Comparison of ENCODE assay signal across 1 cellular context in the genomic region with DNA sequence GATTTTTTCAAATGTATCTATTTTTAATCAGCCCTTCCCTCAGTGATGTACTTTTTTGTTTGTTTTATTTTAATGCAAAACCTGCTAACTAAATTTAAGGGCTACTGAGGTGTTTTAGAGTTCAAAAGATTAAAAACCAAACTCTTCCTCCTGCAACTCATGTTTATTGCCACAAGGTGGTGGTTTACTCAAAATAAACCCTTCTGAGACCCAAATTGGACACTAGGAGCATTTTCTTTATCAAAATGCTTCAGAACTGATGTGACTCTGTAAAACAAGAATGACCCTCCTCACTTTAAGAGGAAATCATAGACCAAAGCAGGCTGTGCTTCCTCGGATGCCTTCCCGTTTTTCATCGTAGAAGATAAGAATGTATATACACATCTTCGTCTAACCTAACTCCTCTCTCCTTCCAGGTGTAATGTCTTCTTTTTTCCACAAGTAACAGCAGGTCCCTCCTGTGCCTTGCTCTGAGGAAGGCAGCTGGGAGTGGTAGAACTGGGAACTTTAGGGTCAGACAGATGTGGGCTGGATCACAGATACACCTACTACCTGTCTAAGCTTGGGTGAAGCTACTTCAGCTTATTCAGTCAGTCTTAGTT.
TF ChIP-seq lines count a peak whose summit lies in the region.

No MANE protein-coding gene starts in this region.

TF ChIP-seq in K562, 482 proteins besides CTCF, POLR2A, EP300 and RAD21:
- TF ChIP-seq SMC3 (conservative IDR thresholded peaks at IDR 0.05; ENCODE audit: insufficient read depth, low read depth, low read length) (0 out of 2 replicates have a peak, but pooled peaks have one; percentile 12), ZNF764 (CRISPR knock-in tag; IDR thresholded peaks at IDR 0.05; ENCODE audit: low read depth) (no peak)
